Comparison of ENCODE assay signal across 8 cellular contexts in genomic region chr1:38990401-38990745, GRCh38. TPM values are rescaled to one million over a fixed set of nuclear protein-coding genes. Genes with fewer than 3 reads are reported as not detected.
DNase-seq lines count a peak whose midpoint lies in the region; ATAC-seq, FAIRE-seq and TF ChIP-seq lines count a peak whose summit lies in the region.

No MANE protein-coding gene starts in this region.

- peak overlapping the region; percentile 94 for H3K4me2 ChIP-seq in keratinocyte (ENCODE audit: control insufficient read depth, extremely low read depth, insufficient read depth, low read depth, low read length)

- H3K9me3 ChIP-seq in HUES6 (ENCODE audit: control insufficient read depth, insufficient read depth, low read depth, low read length), result no peaks in the 10 kb centered on the region
- no peaks in the 10 kb centered on the region for H3K9me3 ChIP-seq in adipocyte (ENCODE audit: control insufficient read depth, low read length)
- H3K9me3 ChIP-seq in keratinocyte (ENCODE audit: control insufficient read depth, low read depth, low read length), result no peaks in the 10 kb centered on the region
- H3K9me3 ChIP-seq in testis, result no peaks in the 10 kb centered on the region

- peak; percentile 41 for FAIRE-seq in keratinocyte (lab: Jason Lieb, UNC)

- H3K4me3 ChIP-seq in HUES6 (ENCODE audit: low read depth, low read length), result peak overlapping the region; percentile 76
- peak overlapping the region; percentile 82 for H3K4me3 ChIP-seq in adipocyte (ENCODE audit: low read length)
- H3K4me3 ChIP-seq in keratinocyte (ENCODE audit: control insufficient read depth in 2 of 3, extremely low read depth in 1 of 3, insufficient read depth in 2 of 3, low read depth in 1 of 3, low read length in 3 of 3), result peak overlapping the region; percentile 68 to 90 (median 79)
- H3K4me3 ChIP-seq in testis, result peak overlapping the region; percentile 98 to 100

- peaks cover 22% of the 10 kb centered on the region for H3K4me1 Mint-ChIP-seq in CD14-positive monocyte

- no peak for TF ChIP-seq POLR2A in testis (IDR thresholded peaks at IDR 0.05)

- H3K27ac ChIP-seq in HUES6 (ENCODE audit: low read depth, low read length) (peak overlapping the region; percentile 99), keratinocyte (ENCODE audit: control insufficient read depth, insufficient read depth, low read length) (peak overlapping the region; percentile 82), testis (peak overlapping the region; percentile 88 to 94)

- dilution Hi-C loops in keratinocyte (cut with MboI; ENCODE audit: extremely low pct_ligation_motif_present, low sequenced_read_pairs), result no loop called here

- H3K36me3 Mint-ChIP-seq in CD14-positive monocyte, result peaks cover 9 to 21% of the 10 kb centered on the region in 2 donors

- no peaks in the 10 kb centered on the region for H3K9me1 ChIP-seq in keratinocyte (ENCODE audit: control insufficient read depth, extremely low read depth, insufficient read depth, low read length)

- no peaks in the 10 kb centered on the region for H3K9me3 Mint-ChIP-seq in CD14-positive monocyte

- WGBS in testis, 2 donors, result 15 to 33% methylated on average over 5 of the region's 5 CpGs

- H3K27me3 ChIP-seq in HUES6 (ENCODE audit: control insufficient read depth, insufficient read depth, low read length), result no peaks in the 10 kb centered on the region
- H3K27me3 ChIP-seq in adipocyte (replicated peaks; ENCODE audit: control insufficient read depth, insufficient read depth, low read length), result no peaks in the 10 kb centered on the region
- H3K27me3 ChIP-seq in keratinocyte (ENCODE audit: control insufficient read depth, extremely low read depth, insufficient read depth, low read length), result no peaks in the 10 kb centered on the region
- H3K27me3 ChIP-seq in testis, result no peaks in the 10 kb centered on the region

- H3K9ac ChIP-seq in HUES6 (ENCODE audit: low read length) (peak overlapping the region; percentile 71), adipocyte (ENCODE audit: low read length) (peak overlapping the region; percentile 83), keratinocyte (ENCODE audit: control insufficient read depth, extremely low read depth, insufficient read depth, low read length) (peak overlapping the region; percentile 89)

- H3K79me2 ChIP-seq in keratinocyte (ENCODE audit: control insufficient read depth, insufficient read depth, low read length), result peaks cover 44% of the 10 kb centered on the region

- no peak for ATAC-seq in GM18498 (IDR thresholded peaks at IDR 0.05; ENCODE audit: unreplicated experiment)

- H3K4me1 ChIP-seq in HUES6 (ENCODE audit: control insufficient read depth, insufficient read depth, low read length) (peaks cover 34% of the 10 kb centered on the region), adipocyte (ENCODE audit: control insufficient read depth, insufficient read depth, low read length) (peaks cover 31% of the 10 kb centered on the region), keratinocyte (ENCODE audit: control insufficient read depth, extremely low read depth, insufficient read depth, low read length) (peaks cover 40% of the 10 kb centered on the region), testis (peaks cover 13% of the 10 kb centered on the region)

- peaks cover 33% of the 10 kb centered on the region for H3K36me3 ChIP-seq in HUES6 (ENCODE audit: control insufficient read depth, insufficient read depth, low read length)
- H3K36me3 ChIP-seq in adipocyte (ENCODE audit: control insufficient read depth, insufficient read depth, low read length, severe bottlenecking), result peaks cover 14% of the 10 kb centered on the region
- H3K36me3 ChIP-seq in keratinocyte (ENCODE audit: control insufficient read depth in 2 of 2, extremely low read depth in 1 of 2, insufficient read depth in 2 of 2, low read length in 2 of 2), result peaks cover 3 to 5% of the 10 kb centered on the region in 2 experiments
- H3K36me3 ChIP-seq in testis (ENCODE audit: low read depth, missing control alignments), result no peaks in the 10 kb centered on the region

- H3K27ac Mint-ChIP-seq in CD14-positive monocyte, result peak overlapping the region; percentile 68 to 90 (median 81)

- H3K27me3 Mint-ChIP-seq in CD14-positive monocyte (ENCODE audit: low read depth in 3 of 3), result peaks cover 0 to 1% (median 0%) of the 10 kb centered on the region in 3 donors

- TF ChIP-seq CTCF in CD14-positive monocyte (IDR thresholded peaks at IDR 0.05), result no peak
- TF ChIP-seq CTCF in keratinocyte (optimal IDR thresholded peaks at IDR 0.05 in 1 of 3, IDR thresholded peaks at IDR 0.05 in 1 of 3, conservative IDR thresholded peaks at IDR 0.05 in 1 of 3; ENCODE audit: extremely low read depth in 1 of 3, insufficient read depth in 2 of 3, low read length in 3 of 3), result no peak
- no peak for TF ChIP-seq CTCF in testis (IDR thresholded peaks at IDR 0.05)

- no peak for DNase-seq in CD14-positive monocyte (ENCODE audit: low spot score)
- DNase-seq in adipocyte (ENCODE audit: low read depth), result peak; percentile 43
- no peak for DNase-seq in keratinocyte (ENCODE audit: low read depth, low spot score)
- no peak for DNase-seq in testis
- no peak for DNase-seq in stimulated activated CD8-positive, alpha-beta memory T cell treated with anti-CD3 and anti-CD28 coated beads, Interleukin-4, amount 100 ng/mL, for 48 hours
- no peak for DNase-seq in NCI-H1048 (lab: John Stamatoyannopoulos, UW)

- peak overlapping the region; percentile 73 to 74 for H3K4me3 Mint-ChIP-seq in CD14-positive monocyte

- H4K20me1 ChIP-seq in keratinocyte (ENCODE audit: control insufficient read depth, extremely low read depth, insufficient read depth, low read length), result peaks cover 17% of the 10 kb centered on the region

- intact Hi-C loops in CD14-positive monocyte (cut with micrococcal nuclease) (loop anchor here in 1 of 2 donors (2.0 kb wide), 1 partner anchor 132 kb away; the partner anchor contains the start of gene RRAGC), testis (cut with DNase I; ENCODE audit: low total_unique reads) (no loop called here)

- peak overlapping the region; percentile 59 for H2AFZ ChIP-seq in keratinocyte (ENCODE audit: control insufficient read depth, low read length)

RNA-seq across cellular contexts. Expression of gene AKIRIN1, which starts 0.7 kb away (rescaled TPM):
- polyA plus RNA-seq in CD14-positive monocyte (10 to 100 TPM; 60.8 to 61.0 TPM), keratinocyte (68.4 to 111 TPM (median 82.3 TPM) in 3 replicates), testis (ENCODE audit: insufficient read depth, low read depth, low replicate concordance) (138 TPM)
- 52.3 TPM for polyA plus RNA-seq in keratinocyte (2011; ENCODE audit: low read depth)
- polyA plus RNA-seq in keratinocyte (2011; cell fraction: cytosol; rRNA removed), result 56.7 and 125 TPM in 2 replicates
- 57.9 and 60.9 TPM in 2 replicates for polyA plus RNA-seq in keratinocyte (2011; cell fraction: nucleus; rRNA removed)
- polyA plus RNA-seq in keratinocyte (2012; ENCODE audit: low replicate concordance), result 51.4 and 58.3 TPM in 2 replicates
- polyA minus RNA-seq in keratinocyte, result 14.7 to 64.4 TPM (median 43.6 TPM) in 3 replicates
- 78.5 TPM for polyA minus RNA-seq in keratinocyte (2011; cell fraction: cytosol; rRNA and poly(A)+ RNA removed)
- polyA minus RNA-seq in keratinocyte (2011; cell fraction: nucleus; rRNA and poly(A)+ RNA removed), result 36.7 and 52.9 TPM in 2 replicates
- 100 to 1,000 TPM; 134 to 169 TPM for total RNA-seq in testis

RNA-seq across cellular contexts. Expression of gene NDUFS5, which starts 35.8 kb away (rescaled TPM):
- polyA plus RNA-seq in CD14-positive monocyte (100 to 1,000 TPM; 393 to 463 TPM), keratinocyte (709 to 977 TPM (median 742 TPM) in 3 replicates), testis (ENCODE audit: insufficient read depth, low read depth, low replicate concordance) (298 TPM)
- 830 TPM for polyA plus RNA-seq in keratinocyte (2011; ENCODE audit: low read depth)
- 1,065 and 1,103 TPM in 2 replicates for polyA plus RNA-seq in keratinocyte (2011; cell fraction: cytosol; rRNA removed)
- polyA plus RNA-seq in keratinocyte (2011; cell fraction: nucleus; rRNA removed), result 301 and 470 TPM in 2 replicates
- polyA plus RNA-seq in keratinocyte (2012; ENCODE audit: low replicate concordance), result 637 and 1,022 TPM in 2 replicates
- polyA minus RNA-seq in keratinocyte, result 88.3 to 259 TPM (median 127 TPM) in 3 replicates
- 186 TPM for polyA minus RNA-seq in keratinocyte (2011; cell fraction: cytosol; rRNA and poly(A)+ RNA removed)
- 44.9 and 68.0 TPM in 2 replicates for polyA minus RNA-seq in keratinocyte (2011; cell fraction: nucleus; rRNA and poly(A)+ RNA removed)
- 100 to 1,000 TPM; 211 to 354 TPM for total RNA-seq in testis

RNA-seq across cellular contexts. Expression of gene RHBDL2, which starts 48.7 kb away (rescaled TPM):
- polyA plus RNA-seq in CD14-positive monocyte, result under 1 TPM in 1 of 2 donors, not detected in 1; 0.08 TPM
- polyA plus RNA-seq in keratinocyte, result 5.4 to 9.2 TPM (median 7.9 TPM) in 3 replicates
- 11.6 TPM for polyA plus RNA-seq in keratinocyte (2011; ENCODE audit: low read depth)
- polyA plus RNA-seq in keratinocyte (2011; cell fraction: cytosol; rRNA removed), result 7.2 and 7.3 TPM in 2 replicates
- polyA plus RNA-seq in keratinocyte (2011; cell fraction: nucleus; rRNA removed), result 10.9 and 16.2 TPM in 2 replicates
- 12.8 and 29.6 TPM in 2 replicates for polyA plus RNA-seq in keratinocyte (2012; ENCODE audit: low replicate concordance)
- 3.2 to 4.3 TPM (median 4.2 TPM) in 3 replicates for polyA minus RNA-seq in keratinocyte
- 2.9 TPM for polyA minus RNA-seq in keratinocyte (2011; cell fraction: cytosol; rRNA and poly(A)+ RNA removed)
- 2.5 and 4.7 TPM in 2 replicates for polyA minus RNA-seq in keratinocyte (2011; cell fraction: nucleus; rRNA and poly(A)+ RNA removed)
- 10 to 100 TPM; 10.8 to 15.1 TPM for total RNA-seq in testis
- polyA plus RNA-seq in testis (ENCODE audit: insufficient read depth, low read depth, low replicate concordance), result 16.5 TPM
